Comparison of ENCODE assay signal across 9 cellular contexts in the genomic region with DNA sequence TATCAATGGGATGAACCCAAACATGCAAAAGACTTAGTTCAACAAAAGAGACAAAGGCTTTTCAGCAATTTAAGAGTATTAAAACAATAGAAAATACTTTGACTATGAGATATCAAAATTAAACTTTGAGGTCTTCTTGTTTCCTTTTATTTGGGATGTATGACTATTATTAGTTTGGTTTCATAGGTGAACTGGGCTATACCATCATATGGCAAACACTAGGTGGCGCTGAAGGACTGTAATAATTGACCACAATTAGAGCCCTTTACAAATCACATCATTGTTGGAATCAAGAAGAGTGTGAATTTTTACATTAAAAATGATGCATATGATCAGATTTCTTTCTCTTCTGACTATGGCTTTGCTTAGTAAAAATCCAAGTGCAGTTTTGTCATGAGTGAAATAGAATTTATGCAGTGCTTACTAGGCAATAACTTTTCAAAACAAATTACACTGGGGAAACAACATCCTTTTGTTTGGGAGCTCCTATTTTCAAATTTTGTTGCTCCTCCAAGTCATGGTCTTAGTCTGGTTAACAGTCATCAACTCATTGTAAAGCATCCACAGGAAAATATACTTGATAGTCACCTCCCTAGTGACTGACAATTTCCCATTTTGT. TPM values are rescaled to one million over a fixed set of nuclear protein-coding genes. Genes with fewer than 3 reads are reported as not detected.
DNase-seq lines count a peak whose midpoint lies in the region; ATAC-seq and TF ChIP-seq lines count a peak whose summit lies in the region.
"Had no signal": no experiment of that assay in that cellular context is flagged by ENCODE, and none has a peak within 500 bp of the region (broad histone marks: within the 10 kb centered on the region; RNA-seq: fewer than 3 reads in every experiment).

No MANE protein-coding gene starts in this region.

- TF ChIP-seq CTCF in CD8-positive, alpha-beta T cell (IDR thresholded peaks at IDR 0.05) = peak; percentile 74
- TF ChIP-seq CTCF in foreskin keratinocyte (conservative IDR thresholded peaks at IDR 0.05) = peak; percentile 77

- H3K27ac Mint-ChIP-seq in CD8-positive, alpha-beta T cell = no peak overlapping the region
- no peak overlapping the region for H3K27ac Mint-ChIP-seq in activated CD4-positive, alpha-beta T cell treated with anti-CD3 and anti-CD28 coated beads for 36 hours
- H3K27ac Mint-ChIP-seq: activated naive CD4-positive, alpha-beta T cell treated with anti-CD3 and anti-CD28 coated beads, Interleukin-2, amount 50 U/mL, for 24 hours had no signal

- no peak overlapping the region for H3K4me3 Mint-ChIP-seq in CD8-positive, alpha-beta T cell
- H3K4me3 Mint-ChIP-seq in activated CD4-positive, alpha-beta T cell treated with anti-CD3 and anti-CD28 coated beads for 36 hours = no peak overlapping the region
- H3K4me3 Mint-ChIP-seq: activated naive CD4-positive, alpha-beta T cell treated with anti-CD3 and anti-CD28 coated beads, Interleukin-2, amount 50 U/mL, for 24 hours had no signal

- H3K36me3 ChIP-seq in CD8-positive, alpha-beta T cell (ENCODE audit: insufficient read depth, low read length) = no peaks in the 10 kb centered on the region

- DNase-seq in CD8-positive, alpha-beta T cell = peak in 5 of 7 experiments; percentile 14 to 53 (median 32)
- peak; percentile 62 for DNase-seq in NCI-H2171 treated with DMSO at 0.1 percent for 48 hours (lab: John Stamatoyannopoulos, UW)
- peak; percentile 64 for DNase-seq in activated CD4-positive, alpha-beta T cell treated with anti-CD3 and anti-CD28 coated beads for 36 hours
- DNase-seq in foreskin keratinocyte = peak in 1 of 2 donors; percentile 35
- DNase-seq in putamen (ENCODE audit: low spot score) = peak; percentile 56

- intact Hi-C loops in CD8-positive, alpha-beta T cell (cut with DNase I, micrococcal nuclease) = no loop called here
- intact Hi-C loops in activated CD4-positive, alpha-beta T cell treated with anti-CD3 and anti-CD28 coated beads for 36 hours (cut with DNase I, micrococcal nuclease) = loop anchor here (1.0 to 5.0 kb wide), 4 partner anchors 304 to 1994 kb away; no protein-coding TSS in a partner anchor

- CTCF ChIA-PET in CD8-positive, alpha-beta T cell (lab: Charles Lee) = interaction anchor here (0.7 to 1.3 kb wide), 3 partner anchors 9 to 27 kb away, joined by 3 to 5 read pairs (median 3); no protein-coding TSS in a partner anchor
- CTCF ChIA-PET in activated CD4-positive, alpha-beta T cell treated with anti-CD3 and anti-CD28 coated beads for 36 hours (lab: Charles Lee) = interaction anchor here (0.7 to 2.3 kb wide), 8 partner anchors 10 to 173 kb away, joined by 3 to 8 read pairs (median 4); no protein-coding TSS in a partner anchor

- H3K4me1 Mint-ChIP-seq in CD8-positive, alpha-beta T cell (ENCODE audit: low read depth) = no peaks in the 10 kb centered on the region
- no peaks in the 10 kb centered on the region for H3K4me1 Mint-ChIP-seq in activated CD4-positive, alpha-beta T cell treated with anti-CD3 and anti-CD28 coated beads for 36 hours
- H3K4me1 Mint-ChIP-seq: activated naive CD4-positive, alpha-beta T cell treated with anti-CD3 and anti-CD28 coated beads, Interleukin-2, amount 50 U/mL, for 24 hours had no signal

- no peaks in the 10 kb centered on the region for H3K36me3 Mint-ChIP-seq in CD8-positive, alpha-beta T cell
- no peaks in the 10 kb centered on the region for H3K36me3 Mint-ChIP-seq in activated CD4-positive, alpha-beta T cell treated with anti-CD3 and anti-CD28 coated beads for 36 hours (ENCODE audit: low read depth)
- H3K36me3 Mint-ChIP-seq: activated naive CD4-positive, alpha-beta T cell treated with anti-CD3 and anti-CD28 coated beads, Interleukin-2, amount 50 U/mL, for 24 hours had no signal

- no peak overlapping the region for H3K27ac ChIP-seq in CD8-positive, alpha-beta T cell (ENCODE audit: low read depth, low read length)
- H3K27ac ChIP-seq in foreskin keratinocyte = no peak overlapping the region

- no peaks in the 10 kb centered on the region for H3K27me3 ChIP-seq in CD8-positive, alpha-beta T cell (ENCODE audit: insufficient read depth, low read length)
- H3K27me3 ChIP-seq in foreskin keratinocyte = no peaks in the 10 kb centered on the region

- no peaks in the 10 kb centered on the region for H3K9me3 ChIP-seq in CD8-positive, alpha-beta T cell (ENCODE audit: low read length)

- POLR2A ChIA-PET in CD8-positive, alpha-beta T cell (lab: Charles Lee) = no interaction called here
- POLR2A ChIA-PET in activated CD4-positive, alpha-beta T cell treated with anti-CD3 and anti-CD28 coated beads for 36 hours (lab: Charles Lee) = no interaction called here

- H3K4me1 ChIP-seq in CD8-positive, alpha-beta T cell (ENCODE audit: insufficient read depth, low read length) = no peaks in the 10 kb centered on the region
- H3K4me1 ChIP-seq in foreskin keratinocyte = no peaks in the 10 kb centered on the region

- H3K4me3 ChIP-seq in CD8-positive, alpha-beta T cell (ENCODE audit: low read depth, low read length) = no peak overlapping the region

- H3K9me3 Mint-ChIP-seq in CD8-positive, alpha-beta T cell = no peaks in the 10 kb centered on the region
- H3K9me3 Mint-ChIP-seq in activated CD4-positive, alpha-beta T cell treated with anti-CD3 and anti-CD28 coated beads for 36 hours (ENCODE audit: low read depth) = no peaks in the 10 kb centered on the region
- H3K9me3 Mint-ChIP-seq: activated naive CD4-positive, alpha-beta T cell treated with anti-CD3 and anti-CD28 coated beads, Interleukin-2, amount 50 U/mL, for 24 hours had no signal

- H3K27me3 Mint-ChIP-seq in CD8-positive, alpha-beta T cell (ENCODE audit: low read depth) = peaks cover 9% of the 10 kb centered on the region
- peaks cover 7% of the 10 kb centered on the region for H3K27me3 Mint-ChIP-seq in activated CD4-positive, alpha-beta T cell treated with anti-CD3 and anti-CD28 coated beads for 36 hours

- no peak for ATAC-seq in CD8-positive, alpha-beta T cell
- ATAC-seq in GM18508 (IDR thresholded peaks at IDR 0.05; ENCODE audit: insufficient read depth, unreplicated experiment) = peak; percentile 76
- ATAC-seq in HG03039 (IDR thresholded peaks at IDR 0.05; ENCODE audit: unreplicated experiment) = peak; percentile 84
- peak; percentile 33 for ATAC-seq in activated CD4-positive, alpha-beta T cell treated with anti-CD3 and anti-CD28 coated beads for 36 hours
- ATAC-seq in foreskin keratinocyte = peak; percentile 74
- no peak for ATAC-seq in HG03139 (IDR thresholded peaks at IDR 0.05; ENCODE audit: unreplicated experiment)

RNA-seq across cellular contexts. Expression of a gene that starts 14.7 kb away (rescaled TPM):
- total RNA-seq in CD8-positive, alpha-beta T cell = not detected
- not detected for total RNA-seq in activated CD4-positive, alpha-beta T cell treated with anti-CD3 and anti-CD28 coated beads for 36 hours
- total RNA-seq in foreskin keratinocyte = not detected in 2 replicates
- polyA plus RNA-seq in foreskin keratinocyte = not detected in 2 replicates

Comparison
In these comparisons a context has a peak if more than half of its experiments do, and no peak if none do; other contexts are left out.
1. ATAC-seq: peak in GM18508 (single experiment), HG03039 (single experiment), activated CD4-positive, alpha-beta T cell treated with anti-CD3 and anti-CD28 coated beads for 36 hours (single experiment) and foreskin keratinocyte (single experiment); none in CD8-positive, alpha-beta T cell (single experiment) and HG03139 (single experiment).
2. intact Hi-C loops: an anchor here in activated CD4-positive, alpha-beta T cell treated with anti-CD3 and anti-CD28 coated beads for 36 hours (1.0 to 5.0 kb wide); none called in CD8-positive, alpha-beta T cell.